In genomic region chr2:46448111-46448510, GRCh38 we compare ENCODE assay signal across 8 cellular contexts. TPM values are rescaled to one million over a fixed set of nuclear protein-coding genes. Genes with fewer than 3 reads are reported as not detected.
"Had no signal": no experiment of that assay in that cellular context is flagged by ENCODE, and none has a peak within 500 bp of the region (broad histone marks: within the 10 kb centered on the region; RNA-seq: fewer than 3 reads in every experiment).

No MANE protein-coding gene starts in this region.

- H3K4me3 ChIP-seq: GM23338 had no signal

- H3K27ac ChIP-seq: KMS-11 had no signal

- H2AFZ ChIP-seq: GM23338 had no signal

- H3K4me2 ChIP-seq: GM23338, KMS-11 had no signal

- DNase-seq: H9, HCEC 1CT, KBM-7 had no signal

- ATAC-seq: GM23338 had no signal

- H3K9ac ChIP-seq: KMS-11 had no signal

RNA-seq across cellular contexts. Expression of gene TMEM247, which starts 31.3 kb away (rescaled TPM):
- total RNA-seq: GM23338, H1, H9, HT-29 had no signal
- polyA plus RNA-seq: GM23338, H1, IgD-negative memory B cell had no signal
